16 cellular contexts compared by ENCODE assay signal in the genomic region with DNA sequence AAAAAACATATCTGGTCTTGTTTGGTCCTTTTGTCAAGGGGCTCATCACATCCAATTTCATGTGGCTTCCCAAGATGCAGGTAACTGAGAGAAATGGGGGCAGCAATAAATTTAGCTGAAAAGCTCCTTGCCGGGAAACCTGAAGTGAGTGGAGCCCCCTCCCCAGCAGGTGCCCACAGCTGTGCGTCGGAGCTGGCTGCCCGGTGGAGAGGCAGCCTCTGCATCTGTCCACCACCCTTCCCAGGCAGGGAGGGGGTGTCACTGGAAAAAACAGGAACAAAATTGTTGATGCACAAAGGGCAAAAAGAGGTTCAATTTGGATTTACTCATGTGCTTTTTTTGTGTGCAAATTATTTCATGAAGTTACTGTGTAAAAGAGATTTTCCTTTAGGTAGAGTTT.
"Had no signal": no experiment of that assay in that cellular context is flagged by ENCODE, and none has a peak within 500 bp of the region (broad histone marks: within the 10 kb centered on the region; RNA-seq: fewer than 3 reads in every experiment).

No MANE protein-coding gene starts in this region.

- DNase-seq: activated B cell treated with CpG ODN at 0.5 μM for 24 hours; activated CD4-positive, alpha-beta T cell treated with anti-CD3 and anti-CD28 coated beads for 48 hours; activated CD8-positive, alpha-beta memory T cell treated with anti-CD3 and anti-CD28 coated beads, Interleukin-2, amount 50 U/mL, for 48 hours; activated naive CD8-positive, alpha-beta T cell treated with anti-CD3 and anti-CD28 coated beads for 36 hours; amygdala; effector CD8-positive, alpha-beta T cell; foreskin keratinocyte; immature natural killer cell; lower lobe of right lung; naive B cell; spleen; T-helper 17 cell; upper lobe of right lung had no signal

- H3K27me3 Mint-ChIP-seq: activated naive CD8-positive, alpha-beta T cell treated with anti-CD3 and anti-CD28 coated beads for 36 hours; central memory CD8-positive, alpha-beta T cell; stimulated activated naive CD8-positive, alpha-beta T cell treated with anti-CD3 and anti-CD28 coated beads, Interleukin-15, Interleukin-2, amounts not matched to agents 100 ng/mL and 50 ng/mL, for 24 hours had no signal

- H3K4me3 Mint-ChIP-seq: activated B cell treated with CpG ODN at 0.5 μM for 24 hours; activated naive CD8-positive, alpha-beta T cell treated with anti-CD3 and anti-CD28 coated beads for 36 hours; central memory CD8-positive, alpha-beta T cell; immature natural killer cell; naive B cell; stimulated activated naive CD8-positive, alpha-beta T cell treated with anti-CD3 and anti-CD28 coated beads, Interleukin-15, Interleukin-2, amounts not matched to agents 100 ng/mL and 50 ng/mL, for 24 hours; T-helper 17 cell had no signal

- H3K9me3 ChIP-seq: lower lobe of right lung, spleen, upper lobe of right lung had no signal

- H3K27ac ChIP-seq: foreskin keratinocyte, lower lobe of right lung, spleen had no signal

- H3K4me1 Mint-ChIP-seq: activated B cell treated with CpG ODN at 0.5 μM for 24 hours; central memory CD8-positive, alpha-beta T cell; immature natural killer cell; naive B cell; T-helper 17 cell had no signal

- H3K4me3 ChIP-seq: lower lobe of right lung, spleen, upper lobe of right lung had no signal

- H3K36me3 ChIP-seq: lower lobe of right lung, spleen, upper lobe of right lung had no signal

- H3K9me3 Mint-ChIP-seq: activated B cell treated with CpG ODN at 0.5 μM for 24 hours; activated naive CD8-positive, alpha-beta T cell treated with anti-CD3 and anti-CD28 coated beads for 36 hours; central memory CD8-positive, alpha-beta T cell; immature natural killer cell; stimulated activated naive CD8-positive, alpha-beta T cell treated with anti-CD3 and anti-CD28 coated beads, Interleukin-15, Interleukin-2, amounts not matched to agents 100 ng/mL and 50 ng/mL, for 24 hours had no signal

- H3K27me3 ChIP-seq: foreskin keratinocyte, upper lobe of right lung had no signal

- H3K27ac Mint-ChIP-seq: activated B cell treated with CpG ODN at 0.5 μM for 24 hours; activated naive CD8-positive, alpha-beta T cell treated with anti-CD3 and anti-CD28 coated beads for 36 hours; immature natural killer cell; naive B cell; stimulated activated naive CD8-positive, alpha-beta T cell treated with anti-CD3 and anti-CD28 coated beads, Interleukin-15, Interleukin-2, amounts not matched to agents 100 ng/mL and 50 ng/mL, for 24 hours; T-helper 17 cell had no signal

- H3K36me3 Mint-ChIP-seq: activated naive CD8-positive, alpha-beta T cell treated with anti-CD3 and anti-CD28 coated beads for 36 hours; brain; immature natural killer cell; naive B cell had no signal

- H3K4me1 ChIP-seq: upper lobe of right lung had no signal
